Comparison of ENCODE assay signal across 8 cellular contexts in genomic region chr1:223531742-223532341, GRCh38.
DNase-seq lines count a peak whose midpoint lies in the region; ATAC-seq and TF ChIP-seq lines count a peak whose summit lies in the region.

No MANE protein-coding gene starts in this region.

- peak; percentile 92 for TF ChIP-seq CTCF in GM12874 (IDR thresholded peaks at IDR 0.05; ENCODE audit: insufficient read depth, low read depth, low read length)

- no peak overlapping the region for H3K9ac ChIP-seq in adipocyte (ENCODE audit: low read length)

- ATAC-seq in GM21723 (IDR thresholded peaks at IDR 0.05; ENCODE audit: unreplicated experiment): no peak

- no peak overlapping the region for H3K4me3 ChIP-seq in Jurkat, Clone E6-1 (ENCODE audit: low read length)
- no peak overlapping the region for H3K4me3 ChIP-seq in adipocyte (ENCODE audit: low read length)

- no peaks in the 10 kb centered on the region for H3K36me3 ChIP-seq in adipocyte (ENCODE audit: control insufficient read depth, insufficient read depth, low read length, severe bottlenecking)

- H3K9me3 ChIP-seq in adipocyte (ENCODE audit: control insufficient read depth, low read length): peaks cover 18% of the 10 kb centered on the region

- H3K4me1 ChIP-seq in adipocyte (ENCODE audit: control insufficient read depth, insufficient read depth, low read length): no peaks in the 10 kb centered on the region

- DNase-seq in A172 (ENCODE audit: low spot score) (peak; percentile 53), RPMI7951 (ENCODE audit: low read depth) (peak; percentile 48), adipocyte (ENCODE audit: low read depth) (peak; percentile 22), hypothalamus (lab: John Stamatoyannopoulos, UW) (peak in 34 of 51 donors; percentile 3 to 59 (median 23))
- peak; percentile 63 for DNase-seq in Jurkat, Clone E6-1 (ENCODE audit: low read depth, low spot score)
- DNase-seq in stimulated activated CD4-positive, alpha-beta T cell treated with anti-CD3 and anti-CD28 coated beads, Interleukin-12 subunit alpha, Interleukin-12 subunit beta, amount 100 ng/mL, for 48 hours (ENCODE audit: low read depth in 2 of 3, low spot score in 1 of 3): peak; percentile 36 to 49 (median 42)

- peaks cover 49% of the 10 kb centered on the region for H3K27me3 ChIP-seq in adipocyte (replicated peaks; ENCODE audit: control insufficient read depth, insufficient read depth, low read length)
